Comparison of ENCODE assay signal across 23 cellular contexts in genomic region chr9:126171641-126172040, GRCh38.
"Had no signal": no experiment of that assay in that cellular context is flagged by ENCODE, and none has a peak within 500 bp of the region (broad histone marks: within the 10 kb centered on the region; RNA-seq: fewer than 3 reads in every experiment).

No MANE protein-coding gene starts in this region.

- DNase-seq: activated CD4-positive, alpha-beta T cell treated with anti-CD3 and anti-CD28 coated beads for 36 hours; activated CD4-positive, alpha-beta T cell treated with anti-CD3 and anti-CD28 coated beads, Interleukin-2, amount 50 U/mL, for 1 hour; activated CD4-positive, alpha-beta T cell treated with anti-CD3 and anti-CD28 coated beads, Interleukin-2, amount 50 U/mL, for 48 hours; activated CD4-positive, CD25-positive, alpha-beta regulatory T cell; activated CD4-positive, CD25-positive, alpha-beta regulatory T cell treated with anti-CD3 and anti-CD28 coated beads, Interleukin-2, amount 50 U/mL, for 72 hours; activated effector memory CD4-positive, alpha-beta T cell treated with anti-CD3 and anti-CD28 coated beads, Interleukin-2, amount 50 U/mL, for 16 hours; activated naive CD4-positive, alpha-beta T cell treated with anti-CD3 and anti-CD28 coated beads for 36 hours; activated naive CD8-positive, alpha-beta T cell treated with anti-CD3 and anti-CD28 coated beads for 36 hours; activated naive CD8-positive, alpha-beta T cell treated with anti-CD3 and anti-CD28 coated beads, Interleukin-2, amount 50 U/mL, for 24 hours; activated T-cell treated with anti-CD3 and anti-CD28 coated beads, Interleukin-2, amount 50 U/mL, for 1 hour; activated T-cell treated with anti-CD3 and anti-CD28 coated beads, Interleukin-2, amount 50 U/mL, for 48 hours; amygdala; aorta; body of pancreas; central memory CD4-positive, alpha-beta T cell; cerebellar nuclear complex; colonic mucosa; effector CD8-positive, alpha-beta T cell; foreskin fibroblast; T-helper 2 cell had no signal

- H3K27me3 ChIP-seq: body of pancreas, colonic mucosa had no signal

- H3K9me3 ChIP-seq: adrenal gland, body of pancreas, colonic mucosa had no signal

- H3K27ac ChIP-seq: adrenal gland, body of pancreas, colonic mucosa, epithelial cell of prostate had no signal

- ATAC-seq: activated CD4-positive, alpha-beta T cell treated with anti-CD3 and anti-CD28 coated beads for 36 hours; activated CD8-positive, alpha-beta T cell treated with anti-CD3 and anti-CD28 coated beads for 36 hours; activated naive CD8-positive, alpha-beta T cell treated with anti-CD3 and anti-CD28 coated beads, Interleukin-2, amount 50 U/mL, for 24 hours; body of pancreas had no signal

- H3K4me1 ChIP-seq: adrenal gland, body of pancreas, colonic mucosa had no signal

- H3K4me3 ChIP-seq: adrenal gland, body of pancreas, colonic mucosa had no signal

- H3K36me3 ChIP-seq: adrenal gland, colonic mucosa had no signal
